In the genomic region with DNA sequence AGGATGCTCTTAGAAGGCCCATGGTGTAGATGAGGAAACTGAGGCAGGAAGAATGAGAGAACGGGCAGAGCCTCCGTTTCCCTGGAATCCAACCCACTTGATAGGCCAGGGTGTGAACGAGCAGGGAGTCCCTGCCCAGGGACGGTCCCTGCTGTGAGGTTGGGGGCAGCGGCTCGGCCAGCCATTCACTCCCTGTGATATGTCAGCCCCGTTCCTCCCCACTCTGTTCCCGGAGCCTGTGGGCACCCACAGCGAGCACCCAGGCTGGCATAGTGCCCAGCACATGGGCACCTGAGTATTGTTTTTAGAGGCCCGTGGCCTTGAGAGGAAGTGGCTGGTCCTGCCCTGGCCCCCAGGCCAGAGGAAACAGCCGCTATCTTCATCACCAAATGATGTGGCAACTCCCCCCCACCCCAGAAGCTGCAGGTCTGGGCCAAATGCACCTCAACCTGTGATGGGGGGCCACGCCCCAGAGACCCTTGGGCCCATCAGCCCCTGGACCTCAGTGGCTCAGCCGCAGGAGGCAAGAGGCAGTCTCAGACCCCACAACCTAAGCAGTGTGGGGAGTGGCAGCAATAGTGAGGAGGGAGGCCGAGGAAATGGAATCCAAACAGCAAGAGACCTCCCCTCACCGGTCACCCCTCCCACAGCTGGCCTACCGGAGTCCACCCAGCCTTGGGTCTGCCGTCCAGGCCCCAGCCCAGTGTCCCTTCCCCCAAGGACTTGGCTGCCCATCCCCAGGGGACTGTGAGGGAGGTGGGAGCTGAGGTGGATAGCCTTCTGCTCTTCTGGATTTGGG, we compare ENCODE assay signal across 2 cellular contexts.
TF ChIP-seq lines count a peak whose summit lies in the region.

No MANE protein-coding gene starts in this region.

TF ChIP-seq in HCT116, 20 proteins besides CTCF, POLR2A, EP300 and RAD21:
- no peak for TF ChIP-seq CEBPB (IDR thresholded peaks at IDR 0.05; ENCODE audit: low read depth)
- no peak for TF ChIP-seq ELF1 (IDR thresholded peaks at IDR 0.05; ENCODE audit: borderline replicate concordance, low read depth)
- no peak for TF ChIP-seq FOSL1 (IDR thresholded peaks at IDR 0.05; ENCODE audit: low read depth)
- TF ChIP-seq EGR1 (IDR thresholded peaks at IDR 0.05; ENCODE audit: low read depth): no peak
- TF ChIP-seq, protein P1, sequence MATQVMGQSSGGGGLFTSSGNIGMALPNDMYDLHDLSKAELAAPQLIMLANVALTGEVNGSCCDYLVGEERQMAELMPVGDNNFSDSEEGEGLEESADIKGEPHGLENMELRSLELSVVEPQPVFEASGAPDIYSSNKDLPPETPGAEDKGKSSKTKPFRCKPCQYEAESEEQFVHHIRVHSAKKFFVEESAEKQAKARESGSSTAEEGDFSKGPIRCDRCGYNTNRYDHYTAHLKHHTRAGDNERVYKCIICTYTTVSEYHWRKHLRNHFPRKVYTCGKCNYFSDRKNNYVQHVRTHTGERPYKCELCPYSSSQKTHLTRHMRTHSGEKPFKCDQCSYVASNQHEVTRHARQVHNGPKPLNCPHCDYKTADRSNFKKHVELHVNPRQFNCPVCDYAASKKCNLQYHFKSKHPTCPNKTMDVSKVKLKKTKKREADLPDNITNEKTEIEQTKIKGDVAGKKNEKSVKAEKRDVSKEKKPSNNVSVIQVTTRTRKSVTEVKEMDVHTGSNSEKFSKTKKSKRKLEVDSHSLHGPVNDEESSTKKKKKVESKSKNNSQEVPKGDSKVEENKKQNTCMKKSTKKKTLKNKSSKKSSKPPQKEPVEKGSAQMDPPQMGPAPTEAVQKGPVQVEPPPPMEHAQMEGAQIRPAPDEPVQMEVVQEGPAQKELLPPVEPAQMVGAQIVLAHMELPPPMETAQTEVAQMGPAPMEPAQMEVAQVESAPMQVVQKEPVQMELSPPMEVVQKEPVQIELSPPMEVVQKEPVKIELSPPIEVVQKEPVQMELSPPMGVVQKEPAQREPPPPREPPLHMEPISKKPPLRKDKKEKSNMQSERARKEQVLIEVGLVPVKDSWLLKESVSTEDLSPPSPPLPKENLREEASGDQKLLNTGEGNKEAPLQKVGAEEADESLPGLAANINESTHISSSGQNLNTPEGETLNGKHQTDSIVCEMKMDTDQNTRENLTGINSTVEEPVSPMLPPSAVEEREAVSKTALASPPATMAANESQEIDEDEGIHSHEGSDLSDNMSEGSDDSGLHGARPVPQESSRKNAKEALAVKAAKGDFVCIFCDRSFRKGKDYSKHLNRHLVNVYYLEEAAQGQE (IDR thresholded peaks at IDR 0.05; ENCODE audit: low read depth): no peak
- no peak for TF ChIP-seq SRF (IDR thresholded peaks at IDR 0.05; ENCODE audit: low read depth)
- TF ChIP-seq, protein P2, sequence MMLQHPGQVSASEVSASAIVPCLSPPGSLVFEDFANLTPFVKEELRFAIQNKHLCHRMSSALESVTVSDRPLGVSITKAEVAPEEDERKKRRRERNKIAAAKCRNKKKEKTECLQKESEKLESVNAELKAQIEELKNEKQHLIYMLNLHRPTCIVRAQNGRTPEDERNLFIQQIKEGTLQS (IDR thresholded peaks at IDR 0.05): no peak
- no peak for TF ChIP-seq TCF7L2 (IDR thresholded peaks at IDR 0.05; ENCODE audit: borderline replicate concordance, extremely low read depth, insufficient read depth, insufficient read length)
- no peak for TF ChIP-seq SIN3A (IDR thresholded peaks at IDR 0.05; ENCODE audit: low read depth)

TF ChIP-seq in K562, 482 proteins besides CTCF, POLR2A, EP300 and RAD21:
- TF ChIP-seq SUPT5H (IDR thresholded peaks at IDR 0.05) (no peak), SMAD4 (CRISPR knock-in tag; conservative IDR thresholded peaks at IDR 0.05) (no peak), NR1H2 (CRISPR knock-in tag; IDR thresholded peaks at IDR 0.05) (no peak), ZNF57 (CRISPR knock-in tag; IDR thresholded peaks at IDR 0.05) (no peak)
- TF ChIP-seq, protein P3, sequence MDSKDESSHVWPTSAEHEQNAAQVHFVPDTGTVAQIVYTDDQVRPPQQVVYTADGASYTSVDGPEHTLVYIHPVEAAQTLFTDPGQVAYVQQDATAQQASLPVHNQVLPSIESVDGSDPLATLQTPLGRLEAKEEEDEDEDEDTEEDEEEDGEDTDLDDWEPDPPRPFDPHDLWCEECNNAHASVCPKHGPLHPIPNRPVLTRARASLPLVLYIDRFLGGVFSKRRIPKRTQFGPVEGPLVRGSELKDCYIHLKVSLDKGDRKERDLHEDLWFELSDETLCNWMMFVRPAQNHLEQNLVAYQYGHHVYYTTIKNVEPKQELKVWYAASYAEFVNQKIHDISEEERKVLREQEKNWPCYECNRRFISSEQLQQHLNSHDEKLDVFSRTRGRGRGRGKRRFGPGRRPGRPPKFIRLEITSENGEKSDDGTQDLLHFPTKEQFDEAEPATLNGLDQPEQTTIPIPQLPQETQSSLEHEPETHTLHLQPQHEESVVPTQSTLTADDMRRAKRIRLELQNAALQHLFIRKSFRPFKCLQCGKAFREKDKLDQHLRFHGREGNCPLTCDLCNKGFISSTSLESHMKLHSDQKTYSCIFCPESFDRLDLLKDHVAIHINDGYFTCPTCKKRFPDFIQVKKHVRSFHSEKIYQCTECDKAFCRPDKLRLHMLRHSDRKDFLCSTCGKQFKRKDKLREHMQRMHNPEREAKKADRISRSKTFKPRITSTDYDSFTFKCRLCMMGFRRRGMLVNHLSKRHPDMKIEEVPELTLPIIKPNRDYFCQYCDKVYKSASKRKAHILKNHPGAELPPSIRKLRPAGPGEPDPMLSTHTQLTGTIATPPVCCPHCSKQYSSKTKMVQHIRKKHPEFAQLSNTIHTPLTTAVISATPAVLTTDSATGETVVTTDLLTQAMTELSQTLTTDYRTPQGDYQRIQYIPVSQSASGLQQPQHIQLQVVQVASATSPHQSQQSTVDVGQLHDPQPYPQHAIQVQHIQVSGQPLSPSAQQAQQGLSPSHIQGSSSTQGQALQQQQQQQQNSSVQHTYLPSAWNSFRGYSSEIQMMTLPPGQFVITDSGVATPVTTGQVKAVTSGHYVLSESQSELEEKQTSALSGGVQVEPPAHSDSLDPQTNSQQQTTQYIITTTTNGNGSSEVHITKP (IDR thresholded peaks at IDR 0.05; ENCODE audit: partially characterized antibody): peak; percentile 33
TF ChIP-seq in K562: peak in this region for 1.
